In the genomic region with DNA sequence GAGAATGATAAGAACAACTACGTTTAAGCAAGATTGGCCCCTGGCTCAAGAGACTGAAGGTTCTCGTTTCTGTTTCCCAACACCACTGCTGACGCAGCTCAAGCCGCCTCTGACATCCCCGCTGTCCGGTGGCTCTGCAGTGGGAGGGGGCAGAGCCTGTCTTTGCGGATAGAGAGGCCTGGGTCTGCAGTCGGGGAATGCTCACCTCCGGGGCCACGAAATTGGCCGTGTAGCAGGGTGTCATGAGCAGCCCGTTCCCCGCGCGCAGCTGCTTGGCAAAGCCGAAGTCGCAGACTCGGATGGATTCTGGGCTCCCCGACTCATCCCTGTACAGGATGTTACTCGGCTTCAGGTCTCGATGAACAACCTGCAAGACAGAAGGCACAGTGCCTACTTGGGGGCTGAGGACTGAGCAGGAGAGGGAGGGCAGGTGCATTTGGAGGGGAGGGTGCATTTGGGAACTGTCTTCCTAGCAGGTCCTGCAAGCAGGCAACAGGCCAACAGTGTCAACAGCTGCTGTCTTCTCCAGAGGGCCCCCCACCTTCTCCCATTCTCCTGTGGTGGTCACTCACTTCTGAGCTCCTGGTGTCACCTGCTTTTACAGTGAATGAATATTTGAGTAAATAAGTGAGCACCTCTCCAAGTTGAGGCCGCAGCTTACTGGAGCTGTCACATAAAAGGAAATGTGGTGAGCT, we compare ENCODE assay signal across 25 cellular contexts.
"Had no signal": no experiment of that assay in that cellular context is flagged by ENCODE, and none has a peak within 500 bp of the region (broad histone marks: within the 10 kb centered on the region; RNA-seq: fewer than 3 reads in every experiment).

No MANE protein-coding gene starts in this region.

- H3K27ac Mint-ChIP-seq: activated naive CD4-positive, alpha-beta T cell treated with anti-CD3 and anti-CD28 coated beads, Interleukin-2, amount 50 U/mL, for 24 hours; activated naive CD8-positive, alpha-beta T cell treated with anti-CD3 and anti-CD28 coated beads, Interleukin-2, amount 50 U/mL, for 24 hours; endodermal cell; mesothelial cell of epicardium; stimulated activated memory B cell treated with anti-CD40 and anti-IgM and Interleukin-4, amounts not matched to agents 10 μg/mL and 1 μg/mL and 100 μg/mL, for 72 hours; stimulated activated naive CD8-positive, alpha-beta T cell treated with anti-CD3 and anti-CD28 coated beads, Interleukin-15, amount 100 ng/mL, for 72 hours; T-helper 2 cell treated with Interferon-gamma antibody and Interleukin-4, amounts not matched to agents 5 μg/mL and 100 μg/mL, for 36 hours had no signal

- H3K4me3 Mint-ChIP-seq: activated naive CD4-positive, alpha-beta T cell treated with anti-CD3 and anti-CD28 coated beads, Interleukin-2, amount 50 U/mL, for 24 hours; activated naive CD8-positive, alpha-beta T cell treated with anti-CD3 and anti-CD28 coated beads, Interleukin-2, amount 50 U/mL, for 24 hours; endodermal cell; mesothelial cell of epicardium; naive B cell; stimulated activated memory B cell treated with anti-CD40 and anti-IgM and Interleukin-4, amounts not matched to agents 10 μg/mL and 1 μg/mL and 100 μg/mL, for 72 hours; stimulated activated naive CD8-positive, alpha-beta T cell treated with anti-CD3 and anti-CD28 coated beads, Interleukin-15, amount 100 ng/mL, for 72 hours; T-helper 2 cell treated with Interferon-gamma antibody and Interleukin-4, amounts not matched to agents 5 μg/mL and 100 μg/mL, for 36 hours had no signal

- H3K27me3 Mint-ChIP-seq: activated naive CD4-positive, alpha-beta T cell treated with anti-CD3 and anti-CD28 coated beads, Interleukin-2, amount 50 U/mL, for 24 hours; activated naive CD8-positive, alpha-beta T cell treated with anti-CD3 and anti-CD28 coated beads, Interleukin-2, amount 50 U/mL, for 24 hours; naive B cell; stimulated activated memory B cell treated with anti-CD40 and anti-IgM and Interleukin-4, amounts not matched to agents 10 μg/mL and 1 μg/mL and 100 μg/mL, for 72 hours; stimulated activated naive CD8-positive, alpha-beta T cell treated with anti-CD3 and anti-CD28 coated beads, Interleukin-15, amount 100 ng/mL, for 72 hours had no signal

- H3K9ac ChIP-seq: parathyroid adenoma had no signal

- H3K4me1 Mint-ChIP-seq: endodermal cell; naive B cell; stimulated activated memory B cell treated with anti-CD40 and anti-IgM and Interleukin-4, amounts not matched to agents 10 μg/mL and 1 μg/mL and 100 μg/mL, for 72 hours had no signal

- H3K27me3 ChIP-seq: foreskin keratinocyte, sigmoid colon, tibial artery had no signal

- DNase-seq: activated CD4-positive, alpha-beta T cell treated with anti-CD3 and anti-CD28 coated beads for 48 hours; activated CD4-positive, alpha-beta T cell treated with anti-CD3 and anti-CD28 coated beads, Interleukin-2, amount 50 U/mL, for 48 hours; activated CD4-positive, CD25-positive, alpha-beta regulatory T cell; activated CD8-positive, alpha-beta memory T cell treated with anti-CD3 and anti-CD28 coated beads for 24 hours; activated naive CD8-positive, alpha-beta T cell treated with anti-CD3 and anti-CD28 coated beads, Interleukin-2, amount 50 U/mL, for 24 hours; cortex of kidney; endodermal cell; foreskin keratinocyte; left ventricle myocardium inferior; naive B cell; psoas muscle; sigmoid colon; small intestine; stimulated activated CD4-positive, alpha-beta T cell treated with anti-CD3 and anti-CD28 coated beads, Interleukin-1b, Interleukin-23, amount 100 ng/mL, for 48 hours; stimulated activated CD4-positive, alpha-beta T cell treated with anti-CD3 and anti-CD28 coated beads, Interleukin-4, amount 100 ng/mL, for 4 hours; stimulated activated CD8-positive, alpha-beta memory T cell treated with anti-CD3 and anti-CD28 coated beads, Interleukin-4, amount 100 ng/mL, for 48 hours; stimulated activated naive CD8-positive, alpha-beta T cell treated with anti-CD3 and anti-CD28 coated beads, Interleukin-15, amount 100 ng/mL, for 72 hours; T-helper 1 cell had no signal

- H2AFZ ChIP-seq: parathyroid adenoma had no signal

- H3K9me3 ChIP-seq: left ventricle myocardium inferior, psoas muscle, sigmoid colon, tibial artery had no signal

- H3K27ac ChIP-seq: foreskin keratinocyte, left ventricle myocardium inferior, parathyroid adenoma, psoas muscle, sigmoid colon, tibial artery had no signal

- ATAC-seq: activated naive CD8-positive, alpha-beta T cell treated with anti-CD3 and anti-CD28 coated beads, Interleukin-2, amount 50 U/mL, for 24 hours; esophagus mucosa; foreskin keratinocyte; psoas muscle; stimulated activated memory B cell treated with anti-CD40 and anti-IgM and Interleukin-4, amounts not matched to agents 10 μg/mL and 1 μg/mL and 100 μg/mL, for 72 hours; stimulated activated naive CD8-positive, alpha-beta T cell treated with anti-CD3 and anti-CD28 coated beads, Interleukin-15, amount 100 ng/mL, for 72 hours had no signal

- H3K4me1 ChIP-seq: foreskin keratinocyte, left ventricle myocardium inferior, parathyroid adenoma, psoas muscle, tibial artery had no signal

- H3K9me3 Mint-ChIP-seq: activated naive CD4-positive, alpha-beta T cell treated with anti-CD3 and anti-CD28 coated beads, Interleukin-2, amount 50 U/mL, for 24 hours; activated naive CD8-positive, alpha-beta T cell treated with anti-CD3 and anti-CD28 coated beads, Interleukin-2, amount 50 U/mL, for 24 hours; endodermal cell; mesothelial cell of epicardium; naive B cell; stimulated activated memory B cell treated with anti-CD40 and anti-IgM and Interleukin-4, amounts not matched to agents 10 μg/mL and 1 μg/mL and 100 μg/mL, for 72 hours; stimulated activated naive CD8-positive, alpha-beta T cell treated with anti-CD3 and anti-CD28 coated beads, Interleukin-15, amount 100 ng/mL, for 72 hours; T-helper 2 cell treated with Interferon-gamma antibody and Interleukin-4, amounts not matched to agents 5 μg/mL and 100 μg/mL, for 36 hours had no signal

- H3K4me3 ChIP-seq: left ventricle myocardium inferior, psoas muscle, sigmoid colon, tibial artery had no signal
